8 cellular contexts compared by ENCODE assay signal in genomic region chr9:114506082-114506390, GRCh38. TPM values are rescaled to one million over a fixed set of nuclear protein-coding genes. Genes with fewer than 3 reads are reported as not detected.
A peak's percentile ranks its signal among the peaks of the same experiment; 100 is the strongest.
DNase-seq lines count a peak whose midpoint lies in the region; ATAC-seq, FAIRE-seq and TF ChIP-seq lines count a peak whose summit lies in the region.

No MANE protein-coding gene starts in this region.

- H3K4me1 Mint-ChIP-seq in CD8-positive, alpha-beta memory T cell = peaks cover 36 to 53% (median 51%) of the 10 kb centered on the region in 3 donors
- H3K4me1 Mint-ChIP-seq in osteocyte (ENCODE audit: unreplicated experiment) = peaks cover 37% of the 10 kb centered on the region

- ATAC-seq in esophagus mucosa = no peak

- H3K4me3 Mint-ChIP-seq in CD8-positive, alpha-beta memory T cell = peak overlapping the region; percentile 82 to 95 (median 87)
- peak overlapping the region; percentile 84 for H3K4me3 Mint-ChIP-seq in osteocyte (ENCODE audit: unreplicated experiment)

- no peak for FAIRE-seq in GM19239 (lab: Jason Lieb, UNC)

- no peaks in the 10 kb centered on the region for H3K9me3 ChIP-seq in CD8-positive, alpha-beta memory T cell (ENCODE audit: low read length)
- H3K9me3 ChIP-seq in Peyer's patch = no peaks in the 10 kb centered on the region

- POLR2A ChIA-PET in CD8-positive, alpha-beta memory T cell (lab: Charles Lee) = interaction anchor here (0.7 to 1.7 kb wide), 3 partner anchors 12 to 81 kb away, joined by 3 read pairs; partner anchors contain the start of gene ATP6V1G1

- peaks cover 0 to 16% of the 10 kb centered on the region in 2 donors for H3K27me3 Mint-ChIP-seq in CD8-positive, alpha-beta memory T cell
- peaks cover 47% of the 10 kb centered on the region for H3K27me3 Mint-ChIP-seq in osteocyte (ENCODE audit: unreplicated experiment)

- peaks cover 9% of the 10 kb centered on the region for H3K27me3 ChIP-seq in CD8-positive, alpha-beta memory T cell (ENCODE audit: insufficient read depth, low read length, poor library complexity, severe bottlenecking)
- no peaks in the 10 kb centered on the region for H3K27me3 ChIP-seq in Peyer's patch

- peaks cover 18% of the 10 kb centered on the region for H3K4me1 ChIP-seq in CD8-positive, alpha-beta memory T cell (ENCODE audit: insufficient read depth, low read length)
- peaks cover 3 to 16% (median 5%) of the 10 kb centered on the region in 4 donors for H3K4me1 ChIP-seq in Peyer's patch

- CTCF ChIA-PET in CD8-positive, alpha-beta memory T cell (lab: Charles Lee) = interaction anchor here (1.3 to 6.6 kb wide), 6 partner anchors 9 to 169 kb away, joined by 4 to 54 read pairs (median 23); no protein-coding TSS in a partner anchor

- H3K36me3 Mint-ChIP-seq in CD8-positive, alpha-beta memory T cell = peaks cover 0 to 3% (median 0%) of the 10 kb centered on the region in 3 donors
- H3K36me3 Mint-ChIP-seq in osteocyte (ENCODE audit: unreplicated experiment) = no peaks in the 10 kb centered on the region

- no peak for TF ChIP-seq CTCF in Peyer's patch (IDR thresholded peaks at IDR 0.05)
- TF ChIP-seq CTCF in epithelial cell of proximal tubule (conservative IDR thresholded peaks at IDR 0.05; ENCODE audit: low read depth, low read length) = no peak
- TF ChIP-seq CTCF in osteocyte (IDR thresholded peaks at IDR 0.05) = no peak

- H3K27ac Mint-ChIP-seq in CD8-positive, alpha-beta memory T cell = peak overlapping the region; percentile 82 to 97 (median 95)
- H3K27ac Mint-ChIP-seq in osteocyte (ENCODE audit: unreplicated experiment) = peak overlapping the region; percentile 93

- H3K36me3 ChIP-seq in CD8-positive, alpha-beta memory T cell (ENCODE audit: insufficient read depth, low read length) = no peaks in the 10 kb centered on the region
- no peaks in the 10 kb centered on the region for H3K36me3 ChIP-seq in Peyer's patch

- H3K4me3 ChIP-seq in CD8-positive, alpha-beta memory T cell (ENCODE audit: low read length) = peak overlapping the region; percentile 70
- H3K4me3 ChIP-seq in Peyer's patch = peak overlapping the region; percentile 55 to 84 (median 73)
- H3K4me3 ChIP-seq in epithelial cell of proximal tubule (ENCODE audit: low read depth, low read length) = peak overlapping the region; percentile 67

- no peak for TF ChIP-seq POLR2A in Peyer's patch (IDR thresholded peaks at IDR 0.05)

- H3K9me3 Mint-ChIP-seq in CD8-positive, alpha-beta memory T cell = no peaks in the 10 kb centered on the region
- no peaks in the 10 kb centered on the region for H3K9me3 Mint-ChIP-seq in osteocyte (ENCODE audit: unreplicated experiment)

- H3K27ac ChIP-seq in CD8-positive, alpha-beta memory T cell (ENCODE audit: low read depth, low read length) = peak overlapping the region; percentile 76
- peak overlapping the region in 2 of 4 donors; percentile 70 to 73 for H3K27ac ChIP-seq in Peyer's patch

- no peak for DNase-seq in CD8-positive, alpha-beta memory T cell
- no peak for DNase-seq in Peyer's patch
- no peak for DNase-seq in epithelial cell of proximal tubule (ENCODE audit: low read depth)
- DNase-seq in osteocyte (ENCODE audit: extremely low spot score, unreplicated experiment) = no peak
- no peak for DNase-seq in GM19239 (ENCODE audit: insufficient read length, low spot score)
- no peak for DNase-seq in RKO (ENCODE audit: low spot score)
- DNase-seq in NCI-H2196 (lab: John Stamatoyannopoulos, UW; ENCODE audit: unreplicated experiment) = no peak

RNA-seq across cellular contexts. Expression of gene WHRN, which starts 0.8 kb away (rescaled TPM):
- 1 to 10 TPM; 8.6 to 9.0 TPM for total RNA-seq in CD8-positive, alpha-beta memory T cell
- polyA plus RNA-seq in CD8-positive, alpha-beta memory T cell = 5.5 TPM
- 10 to 100 TPM; 10.7 to 35.5 (median 15.3) TPM for total RNA-seq in Peyer's patch
- total RNA-seq in epithelial cell of proximal tubule = 1.7 and 5.2 TPM in 2 replicates
- total RNA-seq in osteocyte = 11.0 and 12.0 TPM in 2 replicates
- total RNA-seq in esophagus mucosa = 3.4 TPM
